8 cellular contexts compared by ENCODE assay signal in the genomic region with DNA sequence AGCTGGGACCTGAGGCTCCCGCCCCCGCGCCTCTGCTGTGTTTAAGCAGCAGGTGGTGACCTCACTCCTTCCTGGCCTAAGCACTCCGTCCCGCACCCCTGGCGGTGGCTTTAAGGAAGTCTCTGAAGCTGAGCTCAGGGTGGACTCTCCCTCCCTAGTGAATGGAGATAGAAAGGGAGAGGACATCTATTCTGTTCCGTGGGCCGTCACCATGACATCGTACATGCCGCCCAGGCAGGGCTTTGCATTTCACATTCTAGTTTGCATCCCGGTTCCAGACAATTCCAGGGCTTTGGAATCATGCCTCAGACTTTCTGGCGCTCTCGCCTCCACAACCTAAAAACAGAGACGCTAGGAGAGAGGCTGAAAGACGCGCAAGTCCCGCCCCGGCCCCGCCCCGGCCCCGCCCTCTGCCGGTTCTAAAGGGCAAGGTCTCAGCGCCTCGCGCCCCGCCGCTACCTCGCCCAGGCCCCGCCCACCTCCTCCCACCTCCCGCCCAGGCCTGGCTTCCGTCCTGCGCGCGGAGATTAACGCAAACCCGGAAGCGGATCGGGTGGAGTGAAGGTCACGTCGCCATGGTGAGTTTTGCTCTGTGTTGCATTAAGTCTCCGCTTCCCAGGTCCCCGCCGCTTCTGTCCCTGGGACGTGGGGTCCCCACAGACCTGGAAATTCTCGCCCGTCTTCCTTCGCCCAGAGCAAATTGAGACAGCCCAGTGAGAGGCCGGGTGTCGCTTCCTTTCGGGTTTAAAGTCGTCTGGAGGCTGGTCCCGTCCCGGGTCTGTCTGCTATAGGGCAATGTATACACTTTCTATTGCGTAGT. TPM values are rescaled to one million over a fixed set of nuclear protein-coding genes. Genes with fewer than 3 reads are reported as not detected.
DNase-seq lines count a peak whose midpoint lies in the region; ATAC-seq, FAIRE-seq and TF ChIP-seq lines count a peak whose summit lies in the region.

A gene (plus strand): TSS at position 535 of the 820 bp plus-strand sequence. CDS start 15,617 bp downstream, outside the sequence.

- no peaks in the 10 kb centered on the region for H3K27me3 Mint-ChIP-seq in T-helper 1 cell treated with Interleukin-12 subunit alpha and Interleukin-12 subunit beta and Interleukin-4 antibody, amounts not matched to agents 30 μg/mL and 1 μg/mL, for 36 hours (ENCODE audit: low read depth)

- H3K27ac ChIP-seq in psoas muscle (peak within 1 kb of the TSS; percentile 92), urinary bladder (ENCODE audit: low read depth) (peak within 1 kb of the TSS; percentile 88)

- no peaks in the 10 kb centered on the region for H3K36me3 ChIP-seq in psoas muscle (ENCODE audit: insufficient read depth in 1 of 2, low read depth in 1 of 2)
- no peaks in the 10 kb centered on the region for H3K36me3 ChIP-seq in urinary bladder (ENCODE audit: insufficient read depth)

- H3K4me3 ChIP-seq in psoas muscle (peak within 1 kb of the TSS; percentile 84), urinary bladder (ENCODE audit: low read depth, low read length) (peak within 1 kb of the TSS; percentile 75)

- TF ChIP-seq POLR2A in GM12891 (IDR thresholded peaks at IDR 0.05; ENCODE audit: low read depth, low read length) = peak; percentile 74

- H3K36me3 Mint-ChIP-seq in T-helper 1 cell treated with Interleukin-12 subunit alpha and Interleukin-12 subunit beta and Interleukin-4 antibody, amounts not matched to agents 30 μg/mL and 1 μg/mL, for 36 hours (ENCODE audit: low read depth) = peaks cover 23% of the 10 kb centered on the region

- peak; percentile 63 for TF ChIP-seq CTCF in psoas muscle (IDR thresholded peaks at IDR 0.05)

- H3K27ac Mint-ChIP-seq in T-helper 1 cell treated with Interleukin-12 subunit alpha and Interleukin-12 subunit beta and Interleukin-4 antibody, amounts not matched to agents 30 μg/mL and 1 μg/mL, for 36 hours = peak within 1 kb of the TSS; percentile 91

- DNase-seq in GM12891 (ENCODE audit: insufficient read length, low spot score) = peak; percentile 82
- DNase-seq in NCI-H1417 treated with DMSO at 0.1 percent for 48 hours (lab: John Stamatoyannopoulos, UW) = peak; percentile 51
- DNase-seq in amygdala (lab: John Stamatoyannopoulos, UW) = peak; percentile 28 to 93 (median 86)
- peak; percentile 99 for DNase-seq in left ventricle myocardium superior
- peak; percentile 98 for DNase-seq in psoas muscle

- intact Hi-C loops in left ventricle myocardium superior (cut with micrococcal nuclease) = no loop called here
- intact Hi-C loops in psoas muscle (cut with DNase I) = no loop called here

- H3K9me3 ChIP-seq in psoas muscle = no peaks in the 10 kb centered on the region

- FAIRE-seq in GM12891 (lab: Jason Lieb, UNC) = peak; percentile 90

- WGBS in psoas muscle, 3 donors = 0 to 1% (median 0%) methylated on average over 41 to 54 of the region's 54 CpGs
- under 1% methylated on average over 54 of the region's 54 CpGs for WGBS in urinary bladder

- ATAC-seq in HG02798 (IDR thresholded peaks at IDR 0.05; ENCODE audit: poor library complexity, unreplicated experiment) (peak; percentile 90), left ventricle myocardium superior (peak; percentile 98), psoas muscle (peak; percentile 99)

- H3K9me3 Mint-ChIP-seq in T-helper 1 cell treated with Interleukin-12 subunit alpha and Interleukin-12 subunit beta and Interleukin-4 antibody, amounts not matched to agents 30 μg/mL and 1 μg/mL, for 36 hours = peaks cover 26% of the 10 kb centered on the region

- H3K4me1 Mint-ChIP-seq in T-helper 1 cell treated with Interleukin-12 subunit alpha and Interleukin-12 subunit beta and Interleukin-4 antibody, amounts not matched to agents 30 μg/mL and 1 μg/mL, for 36 hours (ENCODE audit: low read depth) = peaks cover 17% of the 10 kb centered on the region

- H3K4me1 ChIP-seq in psoas muscle (peaks cover 6% of the 10 kb centered on the region), urinary bladder (ENCODE audit: insufficient read depth) (no peaks in the 10 kb centered on the region)

- peak within 1 kb of the TSS; percentile 91 for H3K4me3 Mint-ChIP-seq in T-helper 1 cell treated with Interleukin-12 subunit alpha and Interleukin-12 subunit beta and Interleukin-4 antibody, amounts not matched to agents 30 μg/mL and 1 μg/mL, for 36 hours

- no peaks in the 10 kb centered on the region for H3K27me3 ChIP-seq in psoas muscle (ENCODE audit: insufficient read depth in 3 of 3, low read length in 2 of 3)

TF ChIP-seq in GM12891, 5 proteins besides CTCF, POLR2A, EP300 and RAD21:
- TF ChIP-seq POLR2AphosphoS5 (IDR thresholded peaks at IDR 0.05; ENCODE audit: low read depth, low read length) (peak; percentile 60), SPI1 (IDR thresholded peaks at IDR 0.05; ENCODE audit: low read depth, low read length) (peak; percentile 58; the same call in 1 of the 2 replicates), TAF1 (IDR thresholded peaks at IDR 0.05; ENCODE audit: low read depth, low read length) (peak; percentile 63), PAX5 (IDR thresholded peaks at IDR 0.05; ENCODE audit: insufficient read depth, low read length, severe bottlenecking) (no peak), POU2F2 (IDR thresholded peaks at IDR 0.05; ENCODE audit: low read depth, low read length) (peak; percentile 60; the same call in 1 of the 2 replicates)
TF ChIP-seq in GM12891: peak in this region for 4.

RNA-seq across cellular contexts. Expression of the gene that starts here (rescaled TPM):
- 3.7 TPM for polyA plus RNA-seq in GM12891 (2012; ENCODE audit: low read depth, missing spikeins)
- total RNA-seq in left ventricle myocardium superior = 32.9 TPM
- 10 to 100 TPM in 2 of 4 donors, 1 to 10 TPM in 2; 7.5 to 12.6 (median 10.1) TPM for total RNA-seq in psoas muscle
- polyA plus RNA-seq in psoas muscle = 1 to 10 TPM in 2 of 3 donors, under 1 TPM in 1; 0.83 to 8.4 (median 2.0) TPM
- 40.6 TPM for total RNA-seq in urinary bladder
- 5.3 TPM for polyA plus RNA-seq in urinary bladder

Comparison
In these comparisons a context has a peak if more than half of its experiments do, and no peak if none do; other contexts are left out.
1. Peak in every context shown above with its lines: DNase-seq, ATAC-seq, H3K4me3 ChIP-seq and H3K27ac ChIP-seq.